Comparison of ENCODE assay signal across 9 cellular contexts in the genomic region with DNA sequence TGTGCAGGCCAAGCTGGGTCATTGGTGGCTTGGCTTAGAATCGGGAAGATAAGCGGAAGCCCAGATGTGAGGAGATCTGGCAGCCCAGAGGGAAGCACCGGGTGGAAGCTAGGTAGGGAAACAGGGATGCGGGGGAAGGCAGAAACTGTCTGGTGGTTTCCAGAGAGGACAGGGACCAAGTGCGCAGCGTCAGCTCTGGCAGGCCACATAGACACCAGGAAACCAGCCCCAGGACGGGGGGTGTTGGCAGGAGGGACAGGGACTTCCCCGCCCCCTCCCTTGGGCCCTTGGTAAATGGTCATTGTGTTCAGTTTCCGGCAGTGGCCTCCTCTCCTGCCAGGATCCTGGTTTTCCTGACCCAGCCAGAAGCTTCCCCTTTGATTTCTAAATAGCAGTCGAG. TPM values are rescaled to one million over a fixed set of nuclear protein-coding genes. Genes with fewer than 3 reads are reported as not detected.
A peak's percentile ranks its signal among the peaks of the same experiment; 100 is the strongest.
DNase-seq lines count a peak whose midpoint lies in the region; ATAC-seq, FAIRE-seq and TF ChIP-seq lines count a peak whose summit lies in the region.
"Had no signal": no experiment of that assay in that cellular context is flagged by ENCODE, and none has a peak within 500 bp of the region (broad histone marks: within the 10 kb centered on the region; RNA-seq: fewer than 3 reads in every experiment).

No MANE protein-coding gene starts in this region.

- no peak for TF ChIP-seq RAD21 in IMR-90 (IDR thresholded peaks at IDR 0.05; ENCODE audit: low read length)
- TF ChIP-seq RAD21 in K562 (CRISPR knock-in tag; conservative IDR thresholded peaks at IDR 0.05 in 1 of 2, IDR thresholded peaks at IDR 0.05 in 1 of 2) = no peak

- dilution Hi-C loops in IMR-90 (cut with HindIII; ENCODE audit: low sequenced_read_pairs, unreplicated experiment) = no loop called here

- H2AK5ac ChIP-seq in IMR-90 (ENCODE audit: low read depth, low read length) = peak overlapping the region; percentile 24; the same call in 1 of the 2 replicates

- in situ Hi-C loops in IMR-90 (cut with MboI; ENCODE audit: low sequenced_read_pairs) (no loop called here), K562 (cut with MboI) (no loop called here)

- no peak for TF ChIP-seq EP300 in K562 (IDR thresholded peaks at IDR 0.05; ENCODE audit: low read length)

- H4K20me1 ChIP-seq in IMR-90 (ENCODE audit: insufficient read depth, low read length) (peaks cover 63% of the 10 kb centered on the region), K562 (replicated peaks; ENCODE audit: control insufficient read depth, insufficient read depth, low read length) (peaks cover 16% of the 10 kb centered on the region)

- H2BK120ac ChIP-seq in IMR-90 (ENCODE audit: low read depth, low read length) = no peak overlapping the region

- H2BK20ac ChIP-seq in IMR-90 (ENCODE audit: low read depth, low read length) = no peak overlapping the region

- H3K56ac ChIP-seq in IMR-90 (ENCODE audit: extremely low read depth, insufficient read depth, low read length) = no peak overlapping the region

- DNase-seq in IMR-90 (no peak), K562 (ENCODE audit: extremely low read depth in 1 of 4, low spot score in 3 of 4) (no peak), left kidney (ENCODE audit: low read depth, low spot score) (peak; percentile 43), spleen (no peak)
- no peak for DNase-seq in activated effector memory CD4-positive, alpha-beta T cell treated with anti-CD3 and anti-CD28 coated beads, Interleukin-2, amount 50 U/mL, for 16 hours
- DNase-seq: mesendoderm had no signal

- H3K36me3 ChIP-seq in IMR-90 (ENCODE audit: control insufficient read depth, insufficient read depth, low read length) = no peaks in the 10 kb centered on the region
- H3K36me3 ChIP-seq in K562 (ENCODE audit: control insufficient read depth, insufficient read depth, low read length) = peaks cover 17% of the 10 kb centered on the region; the same call in 2 of the 3 replicates
- H3K36me3 ChIP-seq in spleen = no peaks in the 10 kb centered on the region

- H4K8ac ChIP-seq in IMR-90 (ENCODE audit: low read depth in 2 of 2, low read length in 2 of 2) = no peak overlapping the region

- H4K91ac ChIP-seq in IMR-90 (ENCODE audit: insufficient read depth, low read depth, low read length) = no peak overlapping the region

- H3K23ac ChIP-seq in IMR-90 (ENCODE audit: low read depth, low read length) = peak overlapping the region; percentile 96

- no peaks in the 10 kb centered on the region for H3K27me3 ChIP-seq in IMR-90 (ENCODE audit: control insufficient read depth, insufficient read depth, low read length)
- no peaks in the 10 kb centered on the region for H3K27me3 ChIP-seq in K562 (ENCODE audit: control insufficient read depth in 2 of 2, insufficient read depth in 2 of 2, low read length in 2 of 2)
- no peaks in the 10 kb centered on the region for H3K27me3 ChIP-seq in spleen (replicated peaks in 1 of 7)

- H2BK15ac ChIP-seq in IMR-90 (ENCODE audit: low read depth, low read length) = no peak overlapping the region

- peak overlapping the region; percentile 91 for H2AK9ac ChIP-seq in IMR-90 (replicated peaks; ENCODE audit: low read depth, low read length, poor library complexity)

- peaks cover 84% of the 10 kb centered on the region for H3K79me2 ChIP-seq in K562 (ENCODE audit: control insufficient read depth, insufficient read depth, low read length)

- H3K4ac ChIP-seq in IMR-90 (ENCODE audit: low read depth, low read length) = no peak overlapping the region

- H3K4me3 ChIP-seq in IMR-90 (ENCODE audit: insufficient read depth, low read depth, low read length) = no peak overlapping the region
- H3K4me3 ChIP-seq in K562 = no peak overlapping the region
- peak overlapping the region in 5 of 8 donors; percentile 7 to 90 (median 69) for H3K4me3 ChIP-seq in spleen

- H3K9me1 ChIP-seq in IMR-90 (ENCODE audit: insufficient read depth, low read length) (peaks cover 33% of the 10 kb centered on the region), K562 (ENCODE audit: control insufficient read depth, insufficient read depth, low read length) (no peaks in the 10 kb centered on the region)

- no peak overlapping the region for H3K27ac ChIP-seq in IMR-90 (ENCODE audit: insufficient read depth, low read length)
- H3K27ac ChIP-seq in K562 (ENCODE audit: extremely low read depth, low read depth, low read length) = no peak overlapping the region
- H3K27ac ChIP-seq in spleen = peak overlapping the region; percentile 57 to 95 (median 76)

- no peak overlapping the region for H4K5ac ChIP-seq in IMR-90 (ENCODE audit: low read depth, low read length)

- H3K18ac ChIP-seq in IMR-90 (ENCODE audit: low read depth, low read length) = no peak overlapping the region

- WGBS in IMR-90 (ENCODE audit: extremely low coverage in 2 of 2, insufficient read length in 1 of 2), 2 experiments = 75% methylated on average over 7 of the region's 10 CpGs; no CpG with 5 or more reads in 1 of the 2 experiments
- 79% methylated on average over 8 of the region's 10 CpGs for WGBS in K562 (ENCODE audit: insufficient coverage, low coverage, missing lambda C conversion rate)
- WGBS in spleen, 5 donors = 61 to 75% (median 63%) methylated on average over 9 to 10 of the region's 10 CpGs

- TF ChIP-seq POLR2A in IMR-90 (IDR thresholded peaks at IDR 0.05; ENCODE audit: low read depth, low read length) (no peak), K562 (conservative IDR thresholded peaks at IDR 0.05) (no peak), spleen (IDR thresholded peaks at IDR 0.05) (no peak), GM18505 (IDR thresholded peaks at IDR 0.05; ENCODE audit: borderline replicate concordance, extremely low read depth, insufficient read depth, insufficient read length) (no peak)

- H2AFZ ChIP-seq in IMR-90 (replicated peaks; ENCODE audit: low read length, poor library complexity) (peak overlapping the region; percentile 43), K562 (ENCODE audit: low read depth, low read length) (no peak overlapping the region)

- no peak overlapping the region for H2BK5ac ChIP-seq in IMR-90 (ENCODE audit: low read depth, low read length, poor library complexity, severe bottlenecking)

- H3K4me2 ChIP-seq in IMR-90 (ENCODE audit: low read depth, low read length) = no peak overlapping the region; the same call in 1 of the 2 replicates
- H3K4me2 ChIP-seq in K562 (ENCODE audit: insufficient read depth, low read length) = no peak overlapping the region

- no peak overlapping the region for H3K14ac ChIP-seq in IMR-90 (replicated peaks; ENCODE audit: low read depth, low read length)

- POLR2A ChIA-PET in IMR-90 (lab: Charles Lee; ENCODE audit: unreplicated experiment) (no interaction called here), K562 (lab: Yijun Ruan, JAX) (interaction anchor here (0.7 to 2.8 kb wide), 4 partner anchors 10 to 244 kb away, joined by 3 to 12 read pairs (median 6); no protein-coding TSS in a partner anchor)

- CTCF ChIA-PET in IMR-90 (lab: Yijun Ruan, JAX) = interaction anchor here (1.1 to 1.6 kb wide), 2 partner anchors 9 to 25 kb away, joined by 3 to 5 read pairs; no protein-coding TSS in a partner anchor
- CTCF ChIA-PET in K562 (lab: Yijun Ruan, JAX; ENCODE audit: low intra/inter-chr PET ratio) = no interaction called here

- intact Hi-C loops in IMR-90 (cut with micrococcal nuclease) (no loop called here), K562 (cut with micrococcal nuclease) (no loop called here), spleen (cut with DNase I; ENCODE audit: low total_unique reads) (no loop called here)

- no peak overlapping the region for H3K9ac ChIP-seq in IMR-90 (ENCODE audit: low read depth, low read length)
- peak overlapping the region in 1 of 2 experiments; percentile 94; a peak in 2 of 4 replicates for H3K9ac ChIP-seq in K562 (ENCODE audit: insufficient read depth in 1 of 2, low read depth in 2 of 2, low read length in 2 of 2)

- BruUV-seq in IMR-90 (replicated peaks; lab: Mats Ljungman, UMichigan) (no TSS peak), K562 (replicated peaks; lab: Mats Ljungman, UMichigan) (no TSS peak)

- no peak for TF ChIP-seq CTCF in IMR-90 (conservative IDR thresholded peaks at IDR 0.05; ENCODE audit: low read depth, low read length)
- no peak for TF ChIP-seq CTCF in K562 (IDR thresholded peaks at IDR 0.05 in 2 of 3, conservative IDR thresholded peaks at IDR 0.05 in 1 of 3; ENCODE audit: insufficient read depth in 2 of 3, low read depth in 1 of 3, low read length in 3 of 3)
- no peak for TF ChIP-seq CTCF in spleen (IDR thresholded peaks at IDR 0.05 in 8 of 11, conservative IDR thresholded peaks at IDR 0.05 in 3 of 11)

- H3K9me3 ChIP-seq in IMR-90 (ENCODE audit: control insufficient read depth, insufficient read depth, low read length) = no peaks in the 10 kb centered on the region
- H3K9me3 ChIP-seq in K562 (replicated peaks; ENCODE audit: control insufficient read depth, insufficient read depth, low read depth, low read length) = no peaks in the 10 kb centered on the region
- H3K9me3 ChIP-seq in spleen = no peaks in the 10 kb centered on the region

- peaks cover 30 to 69% of the 10 kb centered on the region in 2 experiments for H3K79me1 ChIP-seq in IMR-90 (ENCODE audit: low read depth in 1 of 2, low read length in 2 of 2)

- no peak for ATAC-seq in IMR-90 (ENCODE audit: low read depth)
- ATAC-seq in K562 = no peak
- no peak for ATAC-seq in GM18505 (IDR thresholded peaks at IDR 0.05; ENCODE audit: unreplicated experiment)
- no peak for ATAC-seq in GM18861 (IDR thresholded peaks at IDR 0.05; ENCODE audit: unreplicated experiment)
- ATAC-seq in GM19467 (IDR thresholded peaks at IDR 0.05; ENCODE audit: unreplicated experiment) = no peak

- no peak for FAIRE-seq in K562 (lab: Jason Lieb, UNC)

- H3K4me1 ChIP-seq in IMR-90 (ENCODE audit: control insufficient read depth, insufficient read depth, low read length) = peaks cover 26% of the 10 kb centered on the region
- peaks cover 55 to 95% of the 10 kb centered on the region in 2 experiments for H3K4me1 ChIP-seq in K562 (replicated peaks in 1 of 2; ENCODE audit: control insufficient read depth in 2 of 2, insufficient read depth in 2 of 2, low read length in 2 of 2)
- peaks cover 69 to 93% (median 90%) of the 10 kb centered on the region in 6 donors for H3K4me1 ChIP-seq in spleen

RNA-seq across cellular contexts. Expression of a gene that starts 2.0 kb away (rescaled TPM):
- total RNA-seq in IMR-90 (2012; rRNA removed) (12.2 and 13.1 TPM in 2 replicates), K562 (2014; rRNA removed) (27.1 and 36.2 TPM in 2 replicates), K562 (2014; rRNA removed; fragmentation: Illumina TruSeq; extraction: Trizol) (9.4 and 12.0 TPM in 2 replicates), K562 (2015; rRNA removed; fragmentation: Illumina TruSeq; extraction: Trizol) (25.8 and 25.9 TPM in 2 replicates), K562 (2021) (28.6 and 37.3 TPM in 2 replicates), spleen (10 to 100 TPM; 50.6 to 74.3 (median 60.3) TPM)
- polyA plus RNA-seq in IMR-90 (2012; rRNA removed) (36.9 and 37.2 TPM in 2 replicates), K562 (2011; rRNA removed) (40.3 and 45.9 TPM in 2 replicates), K562 (2014; fragmentation: Illumina TruSeq; extraction: Trizol) (28.7 and 34.9 TPM in 2 replicates), K562 (2014; fragmentation: Nextera tagmentation; extraction: Ambion mirVana) (1 to 10 TPM in 1 of 2 experiments, under 1 TPM in 1; 0.75 to 2.4 TPM), K562 (2014; rRNA removed) (39.5 and 43.3 TPM in 2 replicates), spleen (10 to 100 TPM; 21.3 to 40.1 (median 27.2) TPM)
- 33.9 and 37.7 TPM in 2 replicates for polyA plus RNA-seq in IMR-90 (2012; cell fraction: cytosol; rRNA removed)
- polyA plus RNA-seq in IMR-90 (2012; cell fraction: nucleus; rRNA removed; ENCODE audit: low replicate concordance) = 160 and 211 TPM in 2 replicates
- 62.0 and 176 TPM in 2 replicates for total RNA-seq in K562 (2011; cell fraction: chromatin; rRNA removed; ENCODE audit: low replicate concordance)
- total RNA-seq in K562 (2011; cell fraction: nucleolus; rRNA removed) = 78.8 and 97.7 TPM in 2 replicates
- total RNA-seq in K562 (2011; cell fraction: nucleoplasm; rRNA removed) = 55.4 and 58.4 TPM in 2 replicates
- polyA plus RNA-seq in K562 (2011; cell fraction: cytosol; rRNA removed) = 34.7 and 62.2 TPM in 2 replicates
- polyA plus RNA-seq in K562 (2011; cell fraction: nucleus; rRNA removed) = 170 and 326 TPM in 2 replicates
- polyA plus RNA-seq in K562 (2012) = 26.3 and 47.2 TPM in 2 replicates
- 12.0 and 17.4 TPM in 2 replicates for polyA minus RNA-seq in K562 (2011; rRNA and poly(A)+ RNA removed)
- 13.6 and 18.5 TPM in 2 replicates for polyA minus RNA-seq in K562 (2011; cell fraction: cytosol; rRNA and poly(A)+ RNA removed)
- polyA minus RNA-seq in K562 (2011; cell fraction: nucleus; rRNA and poly(A)+ RNA removed) = 30.2 and 36.5 TPM in 2 replicates

RNA-seq across cellular contexts. Expression of a gene that starts 44.7 kb away (rescaled TPM):
- total RNA-seq in IMR-90 (2012; rRNA removed) (0.83 and 1.8 TPM in 2 replicates), K562 (2014; rRNA removed) (20.7 and 23.6 TPM in 2 replicates), K562 (2014; rRNA removed; fragmentation: Illumina TruSeq; extraction: Trizol) (6.3 and 9.4 TPM in 2 replicates), K562 (2015; rRNA removed; fragmentation: Illumina TruSeq; extraction: Trizol) (13.7 and 15.3 TPM in 2 replicates), K562 (2021) (24.6 and 25.8 TPM in 2 replicates), spleen (10 to 100 TPM; 16.8 to 52.8 (median 31.2) TPM)
- polyA plus RNA-seq in IMR-90 (2012; rRNA removed) (2.4 and 3.2 TPM in 2 replicates), K562 (2011; rRNA removed) (10.1 and 20.2 TPM in 2 replicates), K562 (2014; fragmentation: Illumina TruSeq; extraction: Trizol) (17.8 and 18.8 TPM in 2 replicates), K562 (2014; fragmentation: Nextera tagmentation; extraction: Ambion mirVana) (1 to 10 TPM in 1 of 2 experiments, under 1 TPM in 1; 0.55 to 1.6 TPM), K562 (2014; rRNA removed) (16.1 and 20.6 TPM in 2 replicates), spleen (10 to 100 TPM in 2 of 3 donors, 1 to 10 TPM in 1; 9.2 to 14.1 (median 10.7) TPM)
- polyA plus RNA-seq in IMR-90 (2012; cell fraction: cytosol; rRNA removed) = 4.8 and 4.9 TPM in 2 replicates
- 7.1 and 11.3 TPM in 2 replicates for polyA plus RNA-seq in IMR-90 (2012; cell fraction: nucleus; rRNA removed; ENCODE audit: low replicate concordance)
- 36.0 and 113 TPM in 2 replicates for total RNA-seq in K562 (2011; cell fraction: chromatin; rRNA removed; ENCODE audit: low replicate concordance)
- total RNA-seq in K562 (2011; cell fraction: nucleolus; rRNA removed) = 65.4 and 76.9 TPM in 2 replicates
- total RNA-seq in K562 (2011; cell fraction: nucleoplasm; rRNA removed) = 49.2 and 52.3 TPM in 2 replicates
- 19.0 and 25.7 TPM in 2 replicates for polyA plus RNA-seq in K562 (2011; cell fraction: cytosol; rRNA removed)
- 44.6 and 60.7 TPM in 2 replicates for polyA plus RNA-seq in K562 (2011; cell fraction: nucleus; rRNA removed)
- polyA plus RNA-seq in K562 (2012) = 11.5 and 21.9 TPM in 2 replicates
- polyA minus RNA-seq in K562 (2011; rRNA and poly(A)+ RNA removed) = 12.7 and 14.4 TPM in 2 replicates
- 12.8 and 20.2 TPM in 2 replicates for polyA minus RNA-seq in K562 (2011; cell fraction: cytosol; rRNA and poly(A)+ RNA removed)
- polyA minus RNA-seq in K562 (2011; cell fraction: nucleus; rRNA and poly(A)+ RNA removed) = 24.2 and 31.3 TPM in 2 replicates

RNA-seq across cellular contexts. Expression of a gene that starts 57.3 kb away (rescaled TPM):
- under 0.01 TPM in 2 replicates for total RNA-seq in IMR-90 (2012; rRNA removed)
- polyA plus RNA-seq in IMR-90 (2012; rRNA removed) = 0.67 and 0.75 TPM in 2 replicates
- polyA plus RNA-seq in IMR-90 (2012; cell fraction: cytosol; rRNA removed) = 0.27 and 0.51 TPM in 2 replicates
- polyA plus RNA-seq in IMR-90 (2012; cell fraction: nucleus; rRNA removed; ENCODE audit: low replicate concordance) = 5.5 and 8.5 TPM in 2 replicates
- total RNA-seq in K562 (2011; cell fraction: chromatin; rRNA removed; ENCODE audit: low replicate concordance) = 2.0 and 6.1 TPM in 2 replicates
- 2.8 and 3.8 TPM in 2 replicates for total RNA-seq in K562 (2011; cell fraction: nucleolus; rRNA removed)
- total RNA-seq in K562 (2011; cell fraction: nucleoplasm; rRNA removed) = 2.3 TPM in 2 replicates
- total RNA-seq in K562 (2014; rRNA removed) = 0.09 and 0.45 TPM in 2 replicates
- total RNA-seq in K562 (2014; rRNA removed; fragmentation: Illumina TruSeq; extraction: Trizol) = 0.15 and 0.16 TPM in 2 replicates
- 0.51 and 0.53 TPM in 2 replicates for total RNA-seq in K562 (2015; rRNA removed; fragmentation: Illumina TruSeq; extraction: Trizol)
- 3.0 and 4.0 TPM in 2 replicates for total RNA-seq in K562 (2021)
- polyA plus RNA-seq in K562 (2011; rRNA removed) = 0.46 and 0.65 TPM in 2 replicates
- polyA plus RNA-seq in K562 (2011; cell fraction: cytosol; rRNA removed) = 0.32 and 0.43 TPM in 2 replicates
- polyA plus RNA-seq in K562 (2011; cell fraction: nucleus; rRNA removed) = 2.8 and 6.2 TPM in 2 replicates
- polyA plus RNA-seq in K562 (2012) = 0.77 and 2.3 TPM in 2 replicates
- 0.62 and 0.91 TPM in 2 replicates for polyA plus RNA-seq in K562 (2014; fragmentation: Illumina TruSeq; extraction: Trizol)
- not detected for polyA plus RNA-seq in K562 (2014; fragmentation: Nextera tagmentation; extraction: Ambion mirVana)
- 0.57 and 0.77 TPM in 2 replicates for polyA plus RNA-seq in K562 (2014; rRNA removed)
- polyA minus RNA-seq in K562 (2011; rRNA and poly(A)+ RNA removed) = 0.14 and 0.21 TPM in 2 replicates
- polyA minus RNA-seq in K562 (2011; cell fraction: cytosol; rRNA and poly(A)+ RNA removed) = not detected in 2 replicates
- polyA minus RNA-seq in K562 (2011; cell fraction: nucleus; rRNA and poly(A)+ RNA removed) = 0.54 and 0.89 TPM in 2 replicates
- 1 to 10 TPM in 3 of 7 donors, under 1 TPM in 2, not detected in 2; 0.58 to 5.3 (median 1.9) TPM for total RNA-seq in spleen
- under 1 TPM; 0.46 to 0.67 (median 0.55) TPM for polyA plus RNA-seq in spleen

Comparison
In these comparisons a context has a peak if more than half of its experiments do, and no peak if none do; other contexts are left out.
1. H3K27ac ChIP-seq: peak in spleen (8 of 8); none in IMR-90 (single experiment) and K562 (single experiment).
2. H3K4me3 ChIP-seq: peak in spleen (5 of 8); none in IMR-90 (single experiment) and K562 (single experiment).